ENCODE assay signal across 1 cellular context in the genomic region with DNA sequence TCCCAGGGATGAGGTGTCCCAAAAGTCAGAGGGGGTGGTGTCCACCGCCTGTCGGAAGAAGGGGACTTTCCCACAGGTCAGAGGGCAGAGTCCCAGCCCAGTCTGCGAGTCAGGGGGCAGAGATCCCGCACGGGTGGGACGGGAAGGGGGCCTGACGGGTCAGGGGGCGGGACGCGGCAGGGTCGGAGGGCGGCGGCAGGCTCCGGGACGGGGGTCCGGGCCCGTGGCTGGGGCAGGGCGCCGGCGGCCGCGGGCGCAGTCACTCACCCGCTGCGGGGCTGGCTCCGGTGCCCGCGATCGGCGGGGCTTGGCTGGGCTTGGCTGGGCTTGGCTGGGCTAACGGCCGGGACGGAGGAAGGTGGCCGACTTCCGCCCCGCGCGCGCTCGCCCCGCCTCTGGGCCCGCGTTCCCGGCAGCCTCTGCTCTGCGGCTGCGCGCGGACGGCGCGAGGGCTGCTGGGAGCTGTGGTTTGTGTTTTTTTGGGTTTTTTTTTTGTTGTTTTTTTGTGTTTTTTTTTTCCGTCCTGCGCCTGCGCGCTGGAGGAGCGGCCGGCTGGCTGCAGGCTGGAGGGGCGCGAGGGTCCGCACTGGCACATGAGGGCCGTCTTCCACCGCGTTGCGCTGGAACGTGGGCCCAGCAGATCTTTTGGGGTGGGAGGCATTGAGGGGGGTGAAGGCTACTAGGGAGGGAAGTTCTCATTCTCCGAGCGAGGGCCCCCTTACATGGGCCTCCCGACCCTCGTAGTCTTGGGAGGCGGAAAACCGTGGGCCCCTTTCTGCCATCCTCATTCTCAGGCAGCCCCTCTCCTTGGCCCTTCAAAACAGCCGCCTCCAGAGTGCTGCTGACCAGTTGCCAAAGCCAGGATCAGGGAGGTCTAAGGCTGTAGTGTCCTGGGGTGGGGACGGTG.
TF ChIP-seq lines count a peak whose summit lies in the region.

Gene CANT1 (minus strand): TSS at position 368 of the 907 bp plus-strand sequence. CDS start 12,142 bp downstream, outside the sequence.

TF ChIP-seq in GM12878, 131 proteins besides CTCF, POLR2A, EP300 and RAD21 (continued from another document and continues in another):
- TF ChIP-seq, protein P1, sequence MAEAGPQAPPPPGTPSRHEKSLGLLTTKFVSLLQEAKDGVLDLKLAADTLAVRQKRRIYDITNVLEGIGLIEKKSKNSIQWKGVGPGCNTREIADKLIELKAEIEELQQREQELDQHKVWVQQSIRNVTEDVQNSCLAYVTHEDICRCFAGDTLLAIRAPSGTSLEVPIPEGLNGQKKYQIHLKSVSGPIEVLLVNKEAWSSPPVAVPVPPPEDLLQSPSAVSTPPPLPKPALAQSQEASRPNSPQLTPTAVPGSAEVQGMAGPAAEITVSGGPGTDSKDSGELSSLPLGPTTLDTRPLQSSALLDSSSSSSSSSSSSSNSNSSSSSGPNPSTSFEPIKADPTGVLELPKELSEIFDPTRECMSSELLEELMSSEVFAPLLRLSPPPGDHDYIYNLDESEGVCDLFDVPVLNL (IDR thresholded peaks at IDR 0.05; ENCODE audit: low read depth, low read length) = no peak
- 0 out of 2 replicates have a peak, but pooled peaks have one; percentile 59 for TF ChIP-seq TAF1 (IDR thresholded peaks at IDR 0.05; ENCODE audit: borderline replicate concordance, low read depth, low read length)
- TF ChIP-seq TCF7 (IDR thresholded peaks at IDR 0.05; ENCODE audit: borderline replicate concordance) = no peak
- no peak for TF ChIP-seq RBBP5 (conservative IDR thresholded peaks at IDR 0.05)
- peak; percentile 97 for TF ChIP-seq NR2F1 (conservative IDR thresholded peaks at IDR 0.05)
- TF ChIP-seq POLR2AphosphoS2 (IDR thresholded peaks at IDR 0.05; ENCODE audit: low read depth, low read length) = peak; percentile 77
- no peak for TF ChIP-seq SUZ12 (IDR thresholded peaks at IDR 0.05; ENCODE audit: unreplicated experiment)
- TF ChIP-seq PAX8 (IDR thresholded peaks at IDR 0.05) = no peak
- no peak for TF ChIP-seq SMAD1 (IDR thresholded peaks at IDR 0.05; ENCODE audit: low read depth, partially characterized antibody)
- no peak for TF ChIP-seq FOXK2 (IDR thresholded peaks at IDR 0.05)
- no peak for TF ChIP-seq NFYA (IDR thresholded peaks at IDR 0.05; ENCODE audit: borderline replicate concordance, low read depth, low read length)
- no peak for TF ChIP-seq JUND (IDR thresholded peaks at IDR 0.05; ENCODE audit: low read depth, low read length)
- no peak for TF ChIP-seq CBFB (IDR thresholded peaks at IDR 0.05; ENCODE audit: low read depth)
- 0 out of 2 replicates have a peak, but pooled peaks have one; percentile 9 for TF ChIP-seq CHD2 (IDR thresholded peaks at IDR 0.05; ENCODE audit: borderline replicate concordance, low read depth, low read length)
- TF ChIP-seq, protein P2, sequence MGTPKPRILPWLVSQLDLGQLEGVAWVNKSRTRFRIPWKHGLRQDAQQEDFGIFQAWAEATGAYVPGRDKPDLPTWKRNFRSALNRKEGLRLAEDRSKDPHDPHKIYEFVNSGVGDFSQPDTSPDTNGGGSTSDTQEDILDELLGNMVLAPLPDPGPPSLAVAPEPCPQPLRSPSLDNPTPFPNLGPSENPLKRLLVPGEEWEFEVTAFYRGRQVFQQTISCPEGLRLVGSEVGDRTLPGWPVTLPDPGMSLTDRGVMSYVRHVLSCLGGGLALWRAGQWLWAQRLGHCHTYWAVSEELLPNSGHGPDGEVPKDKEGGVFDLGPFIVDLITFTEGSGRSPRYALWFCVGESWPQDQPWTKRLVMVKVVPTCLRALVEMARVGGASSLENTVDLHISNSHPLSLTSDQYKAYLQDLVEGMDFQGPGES (IDR thresholded peaks at IDR 0.05) = no peak
- TF ChIP-seq NBN (IDR thresholded peaks at IDR 0.05) = no peak
- TF ChIP-seq USF2 (IDR thresholded peaks at IDR 0.05; ENCODE audit: borderline replicate concordance, low read depth, low read length) = no peak
- 0 out of 2 replicates have a peak, but pooled peaks have one; percentile 22 for TF ChIP-seq MLLT1 (IDR thresholded peaks at IDR 0.05)
- peak; percentile 25 to 37; a peak in 1 of 4 replicates for TF ChIP-seq BHLHE40 (IDR thresholded peaks at IDR 0.05; ENCODE audit: borderline replicate concordance in 1 of 2, low read depth in 2 of 2, low read length in 1 of 2)
- 0 out of 2 replicates have a peak, but pooled peaks have one; percentile 26 for TF ChIP-seq SREBF1 (IDR thresholded peaks at IDR 0.05; ENCODE audit: low read length)
- TF ChIP-seq PAX5 (IDR thresholded peaks at IDR 0.05; ENCODE audit: borderline replicate concordance, low read depth, low read length) = no peak
- TF ChIP-seq ATF7 (IDR thresholded peaks at IDR 0.05; ENCODE audit: low read depth) = no peak
- no peak for TF ChIP-seq TBL1XR1 (IDR thresholded peaks at IDR 0.05; ENCODE audit: low read depth, low read length)
- TF ChIP-seq SIX5 (IDR thresholded peaks at IDR 0.05; ENCODE audit: low read depth, low read length, severe bottlenecking) = peak; percentile 82
- TF ChIP-seq, protein P3, sequence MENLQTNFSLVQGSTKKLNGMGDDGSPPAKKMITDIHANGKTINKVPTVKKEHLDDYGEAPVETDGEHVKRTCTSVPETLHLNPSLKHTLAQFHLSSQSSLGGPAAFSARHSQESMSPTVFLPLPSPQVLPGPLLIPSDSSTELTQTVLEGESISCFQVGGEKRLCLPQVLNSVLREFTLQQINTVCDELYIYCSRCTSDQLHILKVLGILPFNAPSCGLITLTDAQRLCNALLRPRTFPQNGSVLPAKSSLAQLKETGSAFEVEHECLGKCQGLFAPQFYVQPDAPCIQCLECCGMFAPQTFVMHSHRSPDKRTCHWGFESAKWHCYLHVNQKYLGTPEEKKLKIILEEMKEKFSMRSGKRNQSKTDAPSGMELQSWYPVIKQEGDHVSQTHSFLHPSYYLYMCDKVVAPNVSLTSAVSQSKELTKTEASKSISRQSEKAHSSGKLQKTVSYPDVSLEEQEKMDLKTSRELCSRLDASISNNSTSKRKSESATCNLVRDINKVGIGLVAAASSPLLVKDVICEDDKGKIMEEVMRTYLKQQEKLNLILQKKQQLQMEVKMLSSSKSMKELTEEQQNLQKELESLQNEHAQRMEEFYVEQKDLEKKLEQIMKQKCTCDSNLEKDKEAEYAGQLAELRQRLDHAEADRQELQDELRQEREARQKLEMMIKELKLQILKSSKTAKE (IDR thresholded peaks at IDR 0.05; ENCODE audit: low read depth, poor library complexity, severe bottlenecking) = no peak
- 0 out of 2 replicates have a peak, but pooled peaks have one; percentile 9 for TF ChIP-seq ZNF24 (IDR thresholded peaks at IDR 0.05)
- TF ChIP-seq FOS (IDR thresholded peaks at IDR 0.05; ENCODE audit: borderline replicate concordance, extremely low read depth, insufficient read length) = no peak
- no peak for TF ChIP-seq HDAC6 (IDR thresholded peaks at IDR 0.05; ENCODE audit: unreplicated experiment)
- peak; percentile 61 for TF ChIP-seq SMARCA5 (IDR thresholded peaks at IDR 0.05)
- peak; percentile 49 for TF ChIP-seq YY1 (IDR thresholded peaks at IDR 0.05; ENCODE audit: low read depth, low read length)
- peak; percentile 48; the same call in 1 of the 2 replicates for TF ChIP-seq SPI1 (IDR thresholded peaks at IDR 0.05; ENCODE audit: borderline replicate concordance, insufficient read depth, low read depth, low read length)
- no peak for TF ChIP-seq ZZZ3 (IDR thresholded peaks at IDR 0.05; ENCODE audit: control insufficient read depth, insufficient read length, low read depth)
- TF ChIP-seq ZNF622 (IDR thresholded peaks at IDR 0.05) = no peak
- TF ChIP-seq KDM1A (IDR thresholded peaks at IDR 0.05; ENCODE audit: borderline replicate concordance) = no peak
- no peak for TF ChIP-seq MTA3 (IDR thresholded peaks at IDR 0.05; ENCODE audit: borderline replicate concordance, low read length)
- TF ChIP-seq CBX3 (IDR thresholded peaks at IDR 0.05; ENCODE audit: borderline replicate concordance, low read depth) = no peak
- no peak; the same call in 1 of the 2 replicates for TF ChIP-seq CREM (IDR thresholded peaks at IDR 0.05; ENCODE audit: low read depth)
- TF ChIP-seq NR2C2 (IDR thresholded peaks at IDR 0.05; ENCODE audit: borderline replicate concordance, control insufficient read depth, insufficient read length, low read depth) = no peak
- TF ChIP-seq KAT2A (conservative IDR thresholded peaks at IDR 0.05; ENCODE audit: control insufficient read depth, low read depth, low read length) = no peak
- no peak for TF ChIP-seq RFX5 (IDR thresholded peaks at IDR 0.05; ENCODE audit: low read depth, low read length)
- TF ChIP-seq MEF2B (IDR thresholded peaks at IDR 0.05; ENCODE audit: partially characterized antibody, poor library complexity, severe bottlenecking) = no peak
- TF ChIP-seq, protein P4, sequence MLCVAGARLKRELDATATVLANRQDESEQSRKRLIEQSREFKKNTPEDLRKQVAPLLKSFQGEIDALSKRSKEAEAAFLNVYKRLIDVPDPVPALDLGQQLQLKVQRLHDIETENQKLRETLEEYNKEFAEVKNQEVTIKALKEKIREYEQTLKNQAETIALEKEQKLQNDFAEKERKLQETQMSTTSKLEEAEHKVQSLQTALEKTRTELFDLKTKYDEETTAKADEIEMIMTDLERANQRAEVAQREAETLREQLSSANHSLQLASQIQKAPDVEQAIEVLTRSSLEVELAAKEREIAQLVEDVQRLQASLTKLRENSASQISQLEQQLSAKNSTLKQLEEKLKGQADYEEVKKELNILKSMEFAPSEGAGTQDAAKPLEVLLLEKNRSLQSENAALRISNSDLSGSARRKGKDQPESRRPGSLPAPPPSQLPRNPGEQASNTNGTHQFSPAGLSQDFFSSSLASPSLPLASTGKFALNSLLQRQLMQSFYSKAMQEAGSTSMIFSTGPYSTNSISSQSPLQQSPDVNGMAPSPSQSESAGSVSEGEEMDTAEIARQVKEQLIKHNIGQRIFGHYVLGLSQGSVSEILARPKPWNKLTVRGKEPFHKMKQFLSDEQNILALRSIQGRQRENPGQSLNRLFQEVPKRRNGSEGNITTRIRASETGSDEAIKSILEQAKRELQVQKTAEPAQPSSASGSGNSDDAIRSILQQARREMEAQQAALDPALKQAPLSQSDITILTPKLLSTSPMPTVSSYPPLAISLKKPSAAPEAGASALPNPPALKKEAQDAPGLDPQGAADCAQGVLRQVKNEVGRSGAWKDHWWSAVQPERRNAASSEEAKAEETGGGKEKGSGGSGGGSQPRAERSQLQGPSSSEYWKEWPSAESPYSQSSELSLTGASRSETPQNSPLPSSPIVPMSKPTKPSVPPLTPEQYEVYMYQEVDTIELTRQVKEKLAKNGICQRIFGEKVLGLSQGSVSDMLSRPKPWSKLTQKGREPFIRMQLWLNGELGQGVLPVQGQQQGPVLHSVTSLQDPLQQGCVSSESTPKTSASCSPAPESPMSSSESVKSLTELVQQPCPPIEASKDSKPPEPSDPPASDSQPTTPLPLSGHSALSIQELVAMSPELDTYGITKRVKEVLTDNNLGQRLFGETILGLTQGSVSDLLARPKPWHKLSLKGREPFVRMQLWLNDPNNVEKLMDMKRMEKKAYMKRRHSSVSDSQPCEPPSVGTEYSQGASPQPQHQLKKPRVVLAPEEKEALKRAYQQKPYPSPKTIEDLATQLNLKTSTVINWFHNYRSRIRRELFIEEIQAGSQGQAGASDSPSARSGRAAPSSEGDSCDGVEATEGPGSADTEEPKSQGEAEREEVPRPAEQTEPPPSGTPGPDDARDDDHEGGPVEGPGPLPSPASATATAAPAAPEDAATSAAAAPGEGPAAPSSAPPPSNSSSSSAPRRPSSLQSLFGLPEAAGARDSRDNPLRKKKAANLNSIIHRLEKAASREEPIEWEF (IDR thresholded peaks at IDR 0.05; ENCODE audit: insufficient replicate concordance, low read depth, low read length) = no peak
- TF ChIP-seq, protein P5, sequence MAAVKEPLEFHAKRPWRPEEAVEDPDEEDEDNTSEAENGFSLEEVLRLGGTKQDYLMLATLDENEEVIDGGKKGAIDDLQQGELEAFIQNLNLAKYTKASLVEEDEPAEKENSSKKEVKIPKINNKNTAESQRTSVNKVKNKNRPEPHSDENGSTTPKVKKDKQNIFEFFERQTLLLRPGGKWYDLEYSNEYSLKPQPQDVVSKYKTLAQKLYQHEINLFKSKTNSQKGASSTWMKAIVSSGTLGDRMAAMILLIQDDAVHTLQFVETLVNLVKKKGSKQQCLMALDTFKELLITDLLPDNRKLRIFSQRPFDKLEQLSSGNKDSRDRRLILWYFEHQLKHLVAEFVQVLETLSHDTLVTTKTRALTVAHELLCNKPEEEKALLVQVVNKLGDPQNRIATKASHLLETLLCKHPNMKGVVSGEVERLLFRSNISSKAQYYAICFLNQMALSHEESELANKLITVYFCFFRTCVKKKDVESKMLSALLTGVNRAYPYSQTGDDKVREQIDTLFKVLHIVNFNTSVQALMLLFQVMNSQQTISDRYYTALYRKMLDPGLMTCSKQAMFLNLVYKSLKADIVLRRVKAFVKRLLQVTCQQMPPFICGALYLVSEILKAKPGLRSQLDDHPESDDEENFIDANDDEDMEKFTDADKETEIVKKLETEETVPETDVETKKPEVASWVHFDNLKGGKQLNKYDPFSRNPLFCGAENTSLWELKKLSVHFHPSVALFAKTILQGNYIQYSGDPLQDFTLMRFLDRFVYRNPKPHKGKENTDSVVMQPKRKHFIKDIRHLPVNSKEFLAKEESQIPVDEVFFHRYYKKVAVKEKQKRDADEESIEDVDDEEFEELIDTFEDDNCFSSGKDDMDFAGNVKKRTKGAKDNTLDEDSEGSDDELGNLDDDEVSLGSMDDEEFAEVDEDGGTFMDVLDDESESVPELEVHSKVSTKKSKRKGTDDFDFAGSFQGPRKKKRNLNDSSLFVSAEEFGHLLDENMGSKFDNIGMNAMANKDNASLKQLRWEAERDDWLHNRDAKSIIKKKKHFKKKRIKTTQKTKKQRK (IDR thresholded peaks at IDR 0.05; ENCODE audit: low read depth, low read length) = no peak
